Comparison of ENCODE assay signal across 1 cellular context in the genomic region with DNA sequence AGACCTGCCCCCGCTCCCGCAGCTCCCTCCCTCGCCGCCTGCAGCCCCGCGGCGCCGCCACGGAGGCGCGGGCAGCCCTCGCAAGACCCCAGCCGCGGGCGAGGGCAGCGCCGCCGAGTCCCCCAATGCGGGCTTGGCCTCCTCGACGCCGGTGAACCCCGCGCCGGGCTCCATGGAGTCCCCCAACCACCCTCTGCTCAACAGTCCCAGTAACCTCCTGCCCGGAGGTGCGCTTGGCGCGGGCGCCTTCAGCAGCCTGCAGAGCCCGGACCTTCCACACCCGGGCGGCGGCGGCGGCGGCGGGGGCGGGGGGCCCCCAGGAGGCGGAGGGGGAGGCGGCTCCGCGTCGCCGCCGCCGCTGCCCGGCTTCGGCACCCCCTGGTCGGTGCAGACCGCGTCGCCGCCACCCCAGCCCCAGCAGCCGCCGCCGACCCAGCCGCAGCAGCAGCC.
TF ChIP-seq lines count a peak whose summit lies in the region.

No MANE protein-coding gene starts in this region.

TF ChIP-seq in HepG2, 621 proteins besides CTCF, POLR2A, EP300 and RAD21 (continued from another document):
- no peak for TF ChIP-seq ZBTB42 (CRISPR knock-in tag; IDR thresholded peaks at IDR 0.05)
- TF ChIP-seq NR0B2 (CRISPR knock-in tag; IDR thresholded peaks at IDR 0.05), result no peak
- no peak for TF ChIP-seq ETV6 (CRISPR knock-in tag; conservative IDR thresholded peaks at IDR 0.05)
TF ChIP-seq in HepG2: peak in this region for 8.
